10 cellular contexts compared by ENCODE assay signal in the genomic region with DNA sequence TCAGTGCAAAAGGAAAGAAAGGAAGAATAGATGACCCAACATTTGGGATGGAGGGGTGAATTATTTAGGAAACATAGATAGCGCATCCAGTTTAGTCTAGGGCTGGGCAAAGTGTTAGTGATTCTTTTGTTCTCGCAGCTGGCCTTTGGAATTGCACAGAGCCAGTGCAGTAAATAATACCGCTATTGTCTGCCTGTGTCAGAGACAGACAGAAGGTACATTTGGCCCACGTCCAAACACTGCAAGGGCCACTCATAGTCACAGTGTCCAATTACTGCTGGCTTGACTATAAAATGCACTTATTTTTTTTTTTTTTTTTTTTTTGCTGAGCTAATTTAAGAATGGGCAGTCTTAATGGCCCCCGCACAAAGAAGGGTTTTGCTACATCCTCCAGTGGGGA.
DNase-seq lines count a peak whose midpoint lies in the region; ATAC-seq and TF ChIP-seq lines count a peak whose summit lies in the region.
"Had no signal": no experiment of that assay in that cellular context is flagged by ENCODE, and none has a peak within 500 bp of the region (broad histone marks: within the 10 kb centered on the region; RNA-seq: fewer than 3 reads in every experiment).

No MANE protein-coding gene starts in this region.

- H3K4me3 Mint-ChIP-seq in activated T-helper 2 cell treated with anti-CD3 and anti-CD28 coated beads, Interferon-gamma antibody, Interleukin-2, Interleukin-4, amounts not matched to agents 10 μg/mL and 5 μg/mL and 100 μg/mL, durations not matched to agents 14 hours and 24 hours and 36 hours (ENCODE audit: low read depth) = no peak overlapping the region
- H3K4me3 Mint-ChIP-seq: CD8-positive, alpha-beta memory T cell had no signal

- no peaks in the 10 kb centered on the region for H3K27me3 Mint-ChIP-seq in activated T-helper 2 cell treated with anti-CD3 and anti-CD28 coated beads, Interferon-gamma antibody, Interleukin-2, Interleukin-4, amounts not matched to agents 10 μg/mL and 5 μg/mL and 100 μg/mL, durations not matched to agents 14 hours and 24 hours and 36 hours (ENCODE audit: low read depth)

- no peaks in the 10 kb centered on the region for H3K36me3 Mint-ChIP-seq in activated T-helper 2 cell treated with anti-CD3 and anti-CD28 coated beads, Interferon-gamma antibody, Interleukin-2, Interleukin-4, amounts not matched to agents 10 μg/mL and 5 μg/mL and 100 μg/mL, durations not matched to agents 14 hours and 24 hours and 36 hours (ENCODE audit: low read depth)

- H3K4me2 ChIP-seq in mammary epithelial cell (ENCODE audit: insufficient read depth, low read depth, low read length) = peak overlapping the region; percentile 13

- no peaks in the 10 kb centered on the region for H3K9me3 Mint-ChIP-seq in activated T-helper 2 cell treated with anti-CD3 and anti-CD28 coated beads, Interferon-gamma antibody, Interleukin-2, Interleukin-4, amounts not matched to agents 10 μg/mL and 5 μg/mL and 100 μg/mL, durations not matched to agents 14 hours and 24 hours and 36 hours
- H3K9me3 Mint-ChIP-seq: CD8-positive, alpha-beta memory T cell had no signal

- H3K9me3 ChIP-seq in mammary epithelial cell (replicated peaks; ENCODE audit: insufficient read depth, low read length) = no peaks in the 10 kb centered on the region
- peaks cover 3% of the 10 kb centered on the region for H3K9me3 ChIP-seq in psoas muscle
- H3K9me3 ChIP-seq: MG63 had no signal

- no TSS peak for BruUV-seq in mammary epithelial cell (replicated peaks; lab: Mats Ljungman, UMichigan)

- no peaks in the 10 kb centered on the region for H3K27me3 ChIP-seq in mammary epithelial cell (ENCODE audit: insufficient read depth, low read length)
- H3K27me3 ChIP-seq in psoas muscle (ENCODE audit: insufficient read depth in 3 of 3, low read length in 2 of 3) = no peaks in the 10 kb centered on the region
- H3K27me3 ChIP-seq: MG63 had no signal

- H3K36me3 ChIP-seq in mammary epithelial cell (ENCODE audit: insufficient read depth, low read length) (no peaks in the 10 kb centered on the region), psoas muscle (ENCODE audit: insufficient read depth in 1 of 2, low read depth in 1 of 2) (no peaks in the 10 kb centered on the region)
- H3K36me3 ChIP-seq: MG63 had no signal

- in situ Hi-C loops in mammary epithelial cell (cut with MboI; ENCODE audit: low sequenced_read_pairs in 2 of 2) = no loop called here

- CTCF ChIA-PET in mammary epithelial cell (lab: Charles Lee; ENCODE audit: low non-redundant PET) = no interaction called here

- H3K4me1 ChIP-seq in mammary epithelial cell (ENCODE audit: insufficient read depth, low read length) (no peaks in the 10 kb centered on the region), psoas muscle (no peaks in the 10 kb centered on the region)

- no peaks in the 10 kb centered on the region for H3K79me2 ChIP-seq in mammary epithelial cell (ENCODE audit: insufficient read depth, low read length)

- H3K27ac ChIP-seq in mammary epithelial cell (ENCODE audit: insufficient read depth, low read depth, low read length) = no peak overlapping the region
- no peak overlapping the region for H3K27ac ChIP-seq in psoas muscle

- H2AFZ ChIP-seq in mammary epithelial cell (ENCODE audit: low read depth, low read length) = no peak overlapping the region

- no peaks in the 10 kb centered on the region for H3K4me1 Mint-ChIP-seq in activated T-helper 2 cell treated with anti-CD3 and anti-CD28 coated beads, Interferon-gamma antibody, Interleukin-2, Interleukin-4, amounts not matched to agents 10 μg/mL and 5 μg/mL and 100 μg/mL, durations not matched to agents 14 hours and 24 hours and 36 hours (ENCODE audit: low read depth)
- H3K4me1 Mint-ChIP-seq: CD8-positive, alpha-beta memory T cell had no signal

- WGBS in mammary epithelial cell (ENCODE audit: low coverage, missing lambda C conversion rate) = 5% methylated on average over 2 of the region's 5 CpGs
- 16 to 32% (median 20%) methylated on average over 5 of the region's 5 CpGs for WGBS in psoas muscle, 3 donors

- DNase-seq in LNCaP clone FGC (ENCODE audit: low read depth) = peak; percentile 3
- DNase-seq in NCI-H510A (lab: John Stamatoyannopoulos, UW) = peak; percentile 55
- DNase-seq in mammary epithelial cell = peak; percentile 45
- no peak for DNase-seq in psoas muscle
- no peak for DNase-seq in activated T-helper 2 cell treated with anti-CD3 and anti-CD28 coated beads, Interferon-gamma antibody, Interleukin-2, Interleukin-4, amounts not matched to agents 10 μg/mL and 5 μg/mL and 100 μg/mL, durations not matched to agents 14 hours and 24 hours and 36 hours (ENCODE audit: low spot score)
- DNase-seq in islet precursor cell = no peak
- DNase-seq: CD8-positive, alpha-beta memory T cell; MG63 had no signal

- no peak overlapping the region for H3K27ac Mint-ChIP-seq in activated T-helper 2 cell treated with anti-CD3 and anti-CD28 coated beads, Interferon-gamma antibody, Interleukin-2, Interleukin-4, amounts not matched to agents 10 μg/mL and 5 μg/mL and 100 μg/mL, durations not matched to agents 14 hours and 24 hours and 36 hours
- H3K27ac Mint-ChIP-seq: CD8-positive, alpha-beta memory T cell had no signal

- intact Hi-C loops in mammary epithelial cell (cut with micrococcal nuclease) = no loop called here
- intact Hi-C loops in psoas muscle (cut with DNase I) = no loop called here
- intact Hi-C loops in activated T-helper 2 cell treated with anti-CD3 and anti-CD28 coated beads, Interferon-gamma antibody, Interleukin-2, Interleukin-4, amounts not matched to agents 10 μg/mL and 5 μg/mL and 100 μg/mL, durations not matched to agents 14 hours and 24 hours and 36 hours (cut with micrococcal nuclease) = no loop called here

- no peak overlapping the region for H3K4me3 ChIP-seq in LNCaP clone FGC (ENCODE audit: low read depth, low read length)
- H3K4me3 ChIP-seq in mammary epithelial cell (replicated peaks in 1 of 3; ENCODE audit: insufficient read depth in 1 of 3, low read depth in 2 of 3, low read length in 3 of 3) = no peak overlapping the region
- no peak overlapping the region for H3K4me3 ChIP-seq in psoas muscle
- H3K4me3 ChIP-seq: MG63 had no signal

- no peak overlapping the region for H3K9ac ChIP-seq in mammary epithelial cell (ENCODE audit: insufficient read depth, low read length)

- TF ChIP-seq CTCF in LNCaP clone FGC (IDR thresholded peaks at IDR 0.05; ENCODE audit: control insufficient read depth, extremely low read depth, insufficient read depth) (no peak), mammary epithelial cell (conservative IDR thresholded peaks at IDR 0.05 in 1 of 2, IDR thresholded peaks at IDR 0.05 in 1 of 2; ENCODE audit: extremely low read depth in 1 of 2, insufficient read depth in 1 of 2, low read depth in 1 of 2, low read length in 2 of 2) (no peak), psoas muscle (IDR thresholded peaks at IDR 0.05) (no peak)

- ATAC-seq in psoas muscle (peak; percentile 42 to 76 (median 61)), GM21576 (IDR thresholded peaks at IDR 0.05; ENCODE audit: unreplicated experiment) (no peak), GM19452 (IDR thresholded peaks at IDR 0.05; ENCODE audit: unreplicated experiment) (no peak)

- dilution Hi-C loops in mammary epithelial cell (cut with HindIII; ENCODE audit: low sequenced_read_pairs) = no loop called here

- no peaks in the 10 kb centered on the region for H4K20me1 ChIP-seq in mammary epithelial cell (ENCODE audit: insufficient read depth, low read length)

Comparison
In these comparisons a context has a peak if more than half of its experiments do, and no peak if none do; other contexts are left out.
1. DNase-seq: peak in LNCaP clone FGC (single experiment), NCI-H510A (single experiment) and mammary epithelial cell (single experiment); none in psoas muscle (0 of 2), activated T-helper 2 cell treated with anti-CD3 and anti-CD28 coated beads, Interferon-gamma antibody, Interleukin-2, Interleukin-4, amounts not matched to agents 10 μg/mL and 5 μg/mL and 100 μg/mL, durations not matched to agents 14 hours and 24 hours and 36 hours (single experiment) and islet precursor cell (single experiment).
2. ATAC-seq: peak in psoas muscle (4 of 4); none in GM21576 (single experiment) and GM19452 (single experiment).